In the genomic region with DNA sequence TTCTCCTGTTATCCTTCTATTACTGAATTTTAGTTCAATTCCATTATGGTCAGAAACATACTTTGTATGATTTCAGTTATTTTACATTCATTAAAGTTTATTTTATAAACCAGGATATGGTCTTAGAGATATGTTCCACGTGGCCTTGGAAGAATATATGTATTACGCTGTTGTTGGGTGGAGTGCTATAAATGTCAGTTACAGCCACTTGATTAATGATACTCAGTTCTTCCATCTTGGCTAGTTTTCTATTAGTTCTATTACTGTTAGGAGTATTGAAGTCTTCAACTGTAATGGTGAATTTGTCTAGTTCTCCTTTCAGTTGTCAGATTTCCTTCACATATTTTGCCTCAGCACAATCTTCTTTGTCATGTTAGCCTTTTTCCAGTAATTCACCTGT, we compare ENCODE assay signal across 38 cellular contexts.
"Had no signal": no experiment of that assay in that cellular context is flagged by ENCODE, and none has a peak within 500 bp of the region (broad histone marks: within the 10 kb centered on the region; RNA-seq: fewer than 3 reads in every experiment).

No MANE protein-coding gene starts in this region.

- H3K4me1 Mint-ChIP-seq: activated CD4-positive, alpha-beta memory T cell treated with anti-CD3 and anti-CD28 coated beads, Interleukin-2, amount 10 ng/mL, durations not matched to agents 7 days and 5 days; activated CD4-positive, alpha-beta T cell treated with anti-CD3 and anti-CD28 coated beads for 36 hours; activated CD8-positive, alpha-beta memory T cell treated with anti-CD3 and anti-CD28 coated beads, Interleukin-2, amount 10 ng/mL, durations not matched to agents 7 days and 5 days; activated naive CD8-positive, alpha-beta T cell treated with anti-CD3 and anti-CD28 coated beads for 36 hours; activated T-helper 17 cell treated with anti-CD3 and anti-CD28 coated beads, Interleukin-2, amount 50 U/mL, for 72 hours; WTC11 had no signal

- ATAC-seq: activated CD4-positive, alpha-beta T cell treated with anti-CD3 and anti-CD28 coated beads for 36 hours; activated CD4-positive, CD25-positive, alpha-beta regulatory T cell treated with anti-CD3 and anti-CD28 coated beads, Interleukin-2, amount 50 U/mL, for 24 hours; activated CD8-positive, alpha-beta memory T cell treated with anti-CD3 and anti-CD28 coated beads, Interleukin-2, amount 10 ng/mL, durations not matched to agents 7 days and 5 days; activated CD8-positive, alpha-beta T cell treated with anti-CD3 and anti-CD28 coated beads, Interleukin-2, amount 10 ng/mL, durations not matched to agents 7 days and 5 days; activated naive CD4-positive, alpha-beta T cell treated with anti-CD3 and anti-CD28 coated beads, Interleukin-2, amount 50 U/mL, for 72 hours; activated T-cell treated with anti-CD3 and anti-CD28 coated beads, Interleukin-2, amount 50 U/mL, for 4 hours; activated T-cell treated with anti-CD3 and anti-CD28 coated beads, Interleukin-2, amount 50 U/mL, for 72 hours; activated T-helper 17 cell treated with anti-CD3 and anti-CD28 coated beads, Interleukin-2, amount 50 U/mL, for 72 hours; body of pancreas; WTC11 had no signal

- H3K27me3 Mint-ChIP-seq: activated CD4-positive, alpha-beta memory T cell treated with anti-CD3 and anti-CD28 coated beads, Interleukin-2, amount 10 ng/mL, durations not matched to agents 7 days and 5 days; activated CD4-positive, alpha-beta T cell treated with anti-CD3 and anti-CD28 coated beads for 36 hours; activated CD4-positive, alpha-beta T cell treated with anti-CD3 and anti-CD28 coated beads, Interleukin-2, amount 10 ng/mL, durations not matched to agents 7 days and 5 days; activated CD8-positive, alpha-beta memory T cell treated with anti-CD3 and anti-CD28 coated beads, Interleukin-2, amount 10 ng/mL, durations not matched to agents 7 days and 5 days; activated naive CD8-positive, alpha-beta T cell treated with anti-CD3 and anti-CD28 coated beads for 36 hours; activated T-helper 17 cell treated with anti-CD3 and anti-CD28 coated beads, Interleukin-2, amount 50 U/mL, for 72 hours had no signal

- DNase-seq: activated CD4-positive, alpha-beta memory T cell treated with anti-CD3 and anti-CD28 coated beads, Interleukin-2, amount 10 ng/mL, durations not matched to agents 7 days and 5 days; activated CD4-positive, alpha-beta T cell treated with anti-CD3 and anti-CD28 coated beads for 1 hour; activated CD4-positive, alpha-beta T cell treated with anti-CD3 and anti-CD28 coated beads for 36 hours; activated CD4-positive, alpha-beta T cell treated with anti-CD3 and anti-CD28 coated beads for 48 hours; activated CD4-positive, alpha-beta T cell treated with anti-CD3 and anti-CD28 coated beads, Interleukin-2, amount 10 ng/mL, durations not matched to agents 7 days and 5 days; activated CD4-positive, alpha-beta T cell treated with anti-CD3 and anti-CD28 coated beads, Interleukin-2, amount 50 U/mL, for 48 hours; activated CD4-positive, CD25-positive, alpha-beta regulatory T cell; activated CD8-positive, alpha-beta memory T cell treated with anti-CD3 and anti-CD28 coated beads for 24 hours; activated CD8-positive, alpha-beta memory T cell treated with anti-CD3 and anti-CD28 coated beads, Interleukin-2, amount 10 ng/mL, durations not matched to agents 7 days and 5 days; activated CD8-positive, alpha-beta memory T cell treated with anti-CD3 and anti-CD28 coated beads, Interleukin-2, amount 50 U/mL, for 48 hours; activated CD8-positive, alpha-beta T cell treated with anti-CD3 and anti-CD28 coated beads, Interleukin-2, amount 10 ng/mL, durations not matched to agents 7 days and 5 days; activated effector memory CD4-positive, alpha-beta T cell treated with anti-CD3 and anti-CD28 coated beads, Interleukin-2, amount 50 U/mL, for 16 hours; activated gamma-delta T cell treated with Interleukin-2 at 50 U/mL for 16 hours; activated naive CD4-positive, alpha-beta T cell; activated naive CD4-positive, alpha-beta T cell treated with anti-CD3 and anti-CD28 coated beads for 36 hours; activated naive CD4-positive, alpha-beta T cell treated with anti-CD3 and anti-CD28 coated beads, Interleukin-2, amount 50 U/mL, for 16 hours; activated naive CD8-positive, alpha-beta T cell treated with anti-CD3 and anti-CD28 coated beads for 36 hours; activated T-cell treated with anti-CD3 and anti-CD28 coated beads, Interleukin-2, amount 50 U/mL, for 4 hours; activated T-cell treated with anti-CD3 and anti-CD28 coated beads, Interleukin-2, amount 50 U/mL, for 72 hours; adrenal gland; amniotic stem cell; aorta; body of pancreas; brain microvascular endothelial cell; central memory CD4-positive, alpha-beta T cell; T-helper 1 cell; T-helper 2 cell; T-helper 9 cell; WERI-Rb-1 had no signal

- H3K27ac ChIP-seq: adrenal gland, body of pancreas, brain microvascular endothelial cell, breast epithelium, WERI-Rb-1 had no signal

- H3K4me1 ChIP-seq: adrenal gland, body of pancreas, breast epithelium had no signal

- H3K27ac Mint-ChIP-seq: activated CD4-positive, alpha-beta memory T cell treated with anti-CD3 and anti-CD28 coated beads, Interleukin-2, amount 10 ng/mL, durations not matched to agents 7 days and 5 days; activated CD4-positive, alpha-beta T cell treated with anti-CD3 and anti-CD28 coated beads for 36 hours; activated CD4-positive, alpha-beta T cell treated with anti-CD3 and anti-CD28 coated beads, Interleukin-2, amount 10 ng/mL, durations not matched to agents 7 days and 5 days; activated CD8-positive, alpha-beta memory T cell treated with anti-CD3 and anti-CD28 coated beads, Interleukin-2, amount 10 ng/mL, durations not matched to agents 7 days and 5 days; activated CD8-positive, alpha-beta T cell treated with anti-CD3 and anti-CD28 coated beads, Interleukin-2, amount 10 ng/mL, durations not matched to agents 7 days and 5 days; activated naive CD4-positive, alpha-beta T cell treated with anti-CD3 and anti-CD28 coated beads for 36 hours; activated naive CD4-positive, alpha-beta T cell treated with anti-CD3 and anti-CD28 coated beads, Interleukin-2, amount 50 U/mL, for 72 hours; activated naive CD8-positive, alpha-beta T cell treated with anti-CD3 and anti-CD28 coated beads for 36 hours; activated T-cell treated with anti-CD3 and anti-CD28 coated beads, Interleukin-2, amount 50 U/mL, for 72 hours; activated T-helper 1 cell treated with anti-CD3 and anti-CD28 coated beads, Interleukin-12 subunit alpha, Interleukin-12 subunit beta, Interleukin-2, Interleukin-4 antibody, amounts not matched to agents 30 ng/mL and 10 ng/mL and 1 ng/mL, durations not matched to agents 14 hours and 24 hours and 36 hours; T-helper 1 cell treated with Interleukin-12 subunit alpha and Interleukin-12 subunit beta and Interleukin-4 antibody, amounts not matched to agents 30 μg/mL and 1 μg/mL, for 36 hours; T-helper 2 cell treated with Interferon-gamma antibody and Interleukin-4, amounts not matched to agents 5 μg/mL and 100 μg/mL, for 36 hours; WTC11 had no signal

- H3K27me3 ChIP-seq: adrenal gland, body of pancreas, brain microvascular endothelial cell, breast epithelium had no signal

- H3K9me3 Mint-ChIP-seq: activated CD4-positive, alpha-beta memory T cell treated with anti-CD3 and anti-CD28 coated beads, Interleukin-2, amount 10 ng/mL, durations not matched to agents 7 days and 5 days; activated CD4-positive, alpha-beta T cell treated with anti-CD3 and anti-CD28 coated beads, Interleukin-2, amount 10 ng/mL, durations not matched to agents 7 days and 5 days; activated naive CD4-positive, alpha-beta T cell treated with anti-CD3 and anti-CD28 coated beads for 36 hours; activated naive CD4-positive, alpha-beta T cell treated with anti-CD3 and anti-CD28 coated beads, Interleukin-2, amount 50 U/mL, for 72 hours; activated naive CD8-positive, alpha-beta T cell treated with anti-CD3 and anti-CD28 coated beads for 36 hours; activated T-cell treated with anti-CD3 and anti-CD28 coated beads, Interleukin-2, amount 50 U/mL, for 4 hours; activated T-cell treated with anti-CD3 and anti-CD28 coated beads, Interleukin-2, amount 50 U/mL, for 72 hours; activated T-helper 1 cell treated with anti-CD3 and anti-CD28 coated beads, Interleukin-12 subunit alpha, Interleukin-12 subunit beta, Interleukin-2, Interleukin-4 antibody, amounts not matched to agents 30 ng/mL and 10 ng/mL and 1 ng/mL, durations not matched to agents 14 hours and 24 hours and 36 hours; activated T-helper 17 cell treated with anti-CD3 and anti-CD28 coated beads, Interleukin-2, amount 50 U/mL, for 72 hours; T-helper 1 cell treated with Interleukin-12 subunit alpha and Interleukin-12 subunit beta and Interleukin-4 antibody, amounts not matched to agents 30 μg/mL and 1 μg/mL, for 36 hours; T-helper 2 cell treated with Interferon-gamma antibody and Interleukin-4, amounts not matched to agents 5 μg/mL and 100 μg/mL, for 36 hours; WTC11 had no signal

- H3K4me3 Mint-ChIP-seq: activated CD4-positive, alpha-beta memory T cell treated with anti-CD3 and anti-CD28 coated beads, Interleukin-2, amount 10 ng/mL, durations not matched to agents 7 days and 5 days; activated CD4-positive, alpha-beta T cell treated with anti-CD3 and anti-CD28 coated beads for 36 hours; activated CD4-positive, alpha-beta T cell treated with anti-CD3 and anti-CD28 coated beads, Interleukin-2, amount 10 ng/mL, durations not matched to agents 7 days and 5 days; activated CD8-positive, alpha-beta memory T cell treated with anti-CD3 and anti-CD28 coated beads, Interleukin-2, amount 10 ng/mL, durations not matched to agents 7 days and 5 days; activated CD8-positive, alpha-beta T cell treated with anti-CD3 and anti-CD28 coated beads, Interleukin-2, amount 10 ng/mL, durations not matched to agents 7 days and 5 days; activated naive CD4-positive, alpha-beta T cell treated with anti-CD3 and anti-CD28 coated beads for 36 hours; activated naive CD8-positive, alpha-beta T cell treated with anti-CD3 and anti-CD28 coated beads for 36 hours; activated T-cell treated with anti-CD3 and anti-CD28 coated beads, Interleukin-2, amount 50 U/mL, for 4 hours; activated T-cell treated with anti-CD3 and anti-CD28 coated beads, Interleukin-2, amount 50 U/mL, for 72 hours; activated T-helper 1 cell treated with anti-CD3 and anti-CD28 coated beads, Interleukin-12 subunit alpha, Interleukin-12 subunit beta, Interleukin-2, Interleukin-4 antibody, amounts not matched to agents 30 ng/mL and 10 ng/mL and 1 ng/mL, durations not matched to agents 14 hours and 24 hours and 36 hours; activated T-helper 17 cell treated with anti-CD3 and anti-CD28 coated beads, Interleukin-2, amount 50 U/mL, for 72 hours; T-helper 1 cell treated with Interleukin-12 subunit alpha and Interleukin-12 subunit beta and Interleukin-4 antibody, amounts not matched to agents 30 μg/mL and 1 μg/mL, for 36 hours; T-helper 2 cell treated with Interferon-gamma antibody and Interleukin-4, amounts not matched to agents 5 μg/mL and 100 μg/mL, for 36 hours; WTC11 had no signal

- H3K36me3 ChIP-seq: adrenal gland, WERI-Rb-1 had no signal

- H3K9me3 ChIP-seq: adrenal gland, body of pancreas, breast epithelium had no signal

- H3K4me3 ChIP-seq: adrenal gland, body of pancreas, breast epithelium had no signal

- FAIRE-seq: astrocyte had no signal
